Comparison of ENCODE assay signal across 13 cellular contexts in genomic region chrX:28880136-28880535, GRCh38.
"Had no signal": no experiment of that assay in that cellular context is flagged by ENCODE, and none has a peak within 500 bp of the region (broad histone marks: within the 10 kb centered on the region; RNA-seq: fewer than 3 reads in every experiment).

No MANE protein-coding gene starts in this region.

- H3K9me3 Mint-ChIP-seq: stimulated activated naive CD8-positive, alpha-beta T cell treated with anti-CD3 and anti-CD28 coated beads, Interleukin-15, Interleukin-2, amounts not matched to agents 100 ng/mL and 50 ng/mL, for 24 hours had no signal

- H3K4me1 ChIP-seq: right lobe of liver, upper lobe of right lung had no signal

- H3K27me3 Mint-ChIP-seq: progenitor cell of endocrine pancreas; stimulated activated naive CD8-positive, alpha-beta T cell treated with anti-CD3 and anti-CD28 coated beads, Interleukin-15, Interleukin-2, amounts not matched to agents 100 ng/mL and 50 ng/mL, for 24 hours; T-helper 17 cell had no signal

- H3K4me1 Mint-ChIP-seq: T-helper 17 cell had no signal

- H3K27ac ChIP-seq: right lobe of liver, upper lobe of right lung had no signal

- DNase-seq: activated CD4-positive, CD25-positive, alpha-beta regulatory T cell; activated naive CD4-positive, alpha-beta T cell treated with anti-CD3 and anti-CD28 coated beads, Interleukin-2, amount 50 U/mL, for 16 hours; amniotic stem cell; glutamatergic neuron; midbrain; nucleus accumbens; right lobe of liver; Right ventricle myocardium superior; stimulated activated CD4-positive, alpha-beta T cell treated with anti-CD3 and anti-CD28 coated beads, Interleukin-12 subunit alpha, Interleukin-12 subunit beta, amount 100 ng/mL, for 4 hours; T-helper 17 cell; upper lobe of right lung had no signal

- H3K36me3 ChIP-seq: right lobe of liver, upper lobe of right lung had no signal

- ATAC-seq: right lobe of liver, T-helper 17 cell, upper lobe of right lung had no signal

- H3K4me3 ChIP-seq: right lobe of liver, upper lobe of right lung had no signal

- H3K4me3 Mint-ChIP-seq: stimulated activated naive CD8-positive, alpha-beta T cell treated with anti-CD3 and anti-CD28 coated beads, Interleukin-15, Interleukin-2, amounts not matched to agents 100 ng/mL and 50 ng/mL, for 24 hours; T-helper 17 cell had no signal

- H3K27me3 ChIP-seq: right lobe of liver, upper lobe of right lung had no signal

- H3K27ac Mint-ChIP-seq: progenitor cell of endocrine pancreas; stimulated activated naive CD8-positive, alpha-beta T cell treated with anti-CD3 and anti-CD28 coated beads, Interleukin-15, Interleukin-2, amounts not matched to agents 100 ng/mL and 50 ng/mL, for 24 hours; T-helper 17 cell had no signal
